In the genomic region with DNA sequence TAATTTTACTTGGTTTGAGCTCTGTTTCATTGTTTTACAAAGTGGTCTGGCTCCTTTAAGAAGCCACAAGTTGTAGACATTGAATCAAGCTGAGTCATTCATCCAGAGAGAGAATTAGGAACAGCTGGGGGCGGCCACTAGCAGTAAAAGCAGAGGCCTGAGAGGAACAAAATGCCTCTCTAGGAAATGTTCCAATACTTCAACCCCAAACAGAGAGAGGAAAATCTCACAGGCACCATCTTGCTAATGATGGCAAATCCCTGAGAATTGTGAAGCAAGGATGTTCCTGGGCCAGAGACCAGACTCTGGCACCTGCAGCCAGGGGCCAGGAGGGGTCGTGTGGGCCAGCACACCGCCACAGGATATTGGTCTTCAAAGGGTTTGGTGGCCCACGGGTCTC, we compare ENCODE assay signal across 9 cellular contexts. TPM values are rescaled to one million over a fixed set of nuclear protein-coding genes. Genes with fewer than 3 reads are reported as not detected.
DNase-seq lines count a peak whose midpoint lies in the region; ATAC-seq, FAIRE-seq and TF ChIP-seq lines count a peak whose summit lies in the region.
"Had no signal": no experiment of that assay in that cellular context is flagged by ENCODE, and none has a peak within 500 bp of the region (broad histone marks: within the 10 kb centered on the region; RNA-seq: fewer than 3 reads in every experiment).

No MANE protein-coding gene starts in this region.

- no peaks in the 10 kb centered on the region for H3K27me3 ChIP-seq in HepG2 (ENCODE audit: control insufficient read depth in 1 of 2, insufficient read depth in 2 of 2, low read length in 2 of 2)
- H3K27me3 ChIP-seq: neutrophil had no signal

- no peak for TF ChIP-seq EP300 in HepG2 (IDR thresholded peaks at IDR 0.05; ENCODE audit: low read depth in 2 of 2, low read length in 2 of 2)
- no peak for TF ChIP-seq EP300 in HepG2 (CRISPR knock-in tag; IDR thresholded peaks at IDR 0.05; ENCODE audit: borderline replicate concordance)

- intact Hi-C loops in HepG2 (cut with micrococcal nuclease; ENCODE audit: unreplicated experiment), result no loop called here

- no peak for FAIRE-seq in HepG2 (lab: Jason Lieb, UNC)

- H3K4me1 ChIP-seq in HepG2 (ENCODE audit: insufficient read depth, low read length), result peaks cover 14% of the 10 kb centered on the region; the same call in 1 of the 2 replicates

- H2AFZ ChIP-seq in HepG2 (ENCODE audit: low read length), result no peak overlapping the region

- WGBS in HepG2 (ENCODE audit: low lambda C conversion rate), result 57% methylated on average over 4 of the region's 4 CpGs

- no TSS peak for BruUV-seq in HepG2 (replicated peaks; lab: Mats Ljungman, UMichigan)

- no peak overlapping the region for H3K4me2 ChIP-seq in HepG2 (ENCODE audit: low read depth, low read length)

- in situ Hi-C loops in HepG2 (cut with HindIII; ENCODE audit: extremely low pct_ligation_motif_present, low pct_unique_long_range_greater_than_20kb), result no loop called here

- H3K36me3 ChIP-seq in HepG2 (replicated peaks in 1 of 2; ENCODE audit: control insufficient read depth in 1 of 2, insufficient read depth in 2 of 2, low read length in 2 of 2), result no peaks in the 10 kb centered on the region
- H3K36me3 ChIP-seq: neutrophil had no signal

- H3K9ac ChIP-seq in HepG2 (ENCODE audit: insufficient read depth, low read depth, low read length), result no peak overlapping the region

- TF ChIP-seq CTCF in AG09319 (IDR thresholded peaks at IDR 0.05; ENCODE audit: low read depth, low read length), result no peak
- TF ChIP-seq CTCF in HepG2 (CRISPR knock-in tag; IDR thresholded peaks at IDR 0.05), result no peak

- H3K27ac ChIP-seq in caudate nucleus (ENCODE audit: low read depth, low read length) (peak overlapping the region; percentile 49), HepG2 (ENCODE audit: extremely low read length, insufficient read depth, low read length) (no peak overlapping the region)
- H3K27ac ChIP-seq: neutrophil had no signal

- CTCF ChIA-PET in HepG2 (lab: Yijun Ruan, JAX; ENCODE audit: low intra/inter-chr PET ratio, low total read pairs), result no interaction called here

- no peaks in the 10 kb centered on the region for H3K9me3 ChIP-seq in HepG2 (ENCODE audit: low read length)
- H3K9me3 ChIP-seq: neutrophil had no signal

- no peaks in the 10 kb centered on the region for H3K79me2 ChIP-seq in HepG2 (ENCODE audit: insufficient read depth, low read length)

- H4K20me1 ChIP-seq in HepG2 (ENCODE audit: insufficient read depth, low read length), result no peaks in the 10 kb centered on the region

- TF ChIP-seq POLR2A in HepG2 (IDR thresholded peaks at IDR 0.05; ENCODE audit: insufficient read depth in 1 of 2, low read depth in 2 of 2, low read length in 2 of 2), result no peak

- DNase-seq in AG09319 (ENCODE audit: extremely low read depth, low read depth) (peak; percentile 67), LoVo (ENCODE audit: low spot score) (peak; percentile 15), caudate nucleus (lab: John Stamatoyannopoulos, UW) (peak in 32 of 61 donors; percentile 4 to 85 (median 32)), HepG2 (ENCODE audit: low spot score) (no peak), NCI-H510A treated with DMSO at 0.1 percent for 48 hours (lab: John Stamatoyannopoulos, UW) (no peak), germinal center (ENCODE audit: low spot score) (no peak)

- TF ChIP-seq RAD21 in HepG2 (CRISPR knock-in tag; IDR thresholded peaks at IDR 0.05), result no peak

- POLR2A ChIA-PET in HepG2 (lab: Yijun Ruan, JAX), result no interaction called here

- no peak overlapping the region for H3K4me3 ChIP-seq in HepG2 (replicated peaks in 1 of 3; ENCODE audit: insufficient read depth in 1 of 3, low read depth in 2 of 3, low read length in 3 of 3)

- ATAC-seq in HepG2, result no peak
- ATAC-seq in GM21786 (IDR thresholded peaks at IDR 0.05; ENCODE audit: unreplicated experiment), result no peak
- no peak for ATAC-seq in GM21723 (IDR thresholded peaks at IDR 0.05; ENCODE audit: unreplicated experiment)

TF ChIP-seq in HepG2, 621 proteins besides CTCF, POLR2A, EP300 and RAD21:
- 0 out of 2 replicates have a peak, but pooled peaks have one; percentile 33 for TF ChIP-seq NFE2 (CRISPR knock-in tag; IDR thresholded peaks at IDR 0.05)
- TF ChIP-seq NFE2L2 (IDR thresholded peaks at IDR 0.05; ENCODE audit: low read length), result peak; percentile 52; the same call in 1 of the 2 replicates
- TF ChIP-seq NFKBIZ (CRISPR knock-in tag; IDR thresholded peaks at IDR 0.05), result no peak

RNA-seq across cellular contexts. Expression of a gene that starts 26.5 kb away (rescaled TPM):
- 0.40 and 0.45 TPM in 2 replicates for total RNA-seq in HepG2 (2016; rRNA removed; fragmentation: Illumina TruSeq; extraction: Trizol)
- 0.09 and 0.10 TPM in 2 replicates for total RNA-seq in HepG2 (2016; cell fraction: cytosol; rRNA removed; fragmentation: Illumina TruSeq; extraction: Trizol; ENCODE audit: low read depth)
- total RNA-seq in HepG2 (2016; cell fraction: insoluble cytoplasmic fraction; rRNA removed; fragmentation: Illumina TruSeq; extraction: Trizol), result 0.46 and 0.52 TPM in 2 replicates
- 0.38 and 0.49 TPM in 2 replicates for total RNA-seq in HepG2 (2016; cell fraction: membrane; rRNA removed; fragmentation: Illumina TruSeq; extraction: Trizol)
- total RNA-seq in HepG2 (2016; cell fraction: nucleus; rRNA removed; fragmentation: Illumina TruSeq; extraction: Trizol), result 0.50 and 0.81 TPM in 2 replicates
- 0.18 and 0.26 TPM in 2 replicates for polyA plus RNA-seq in HepG2 (2011; rRNA removed)
- polyA plus RNA-seq in HepG2 (2011; cell fraction: cytosol; rRNA removed), result 0.21 and 0.23 TPM in 2 replicates
- 0.16 and 0.19 TPM in 2 replicates for polyA plus RNA-seq in HepG2 (2011; cell fraction: nucleus; rRNA removed)
- 0.17 and 0.28 TPM in 2 replicates for polyA plus RNA-seq in HepG2 (2012)
- polyA plus RNA-seq in HepG2 (2016; cell fraction: cytosol; fragmentation: Illumina TruSeq; extraction: Trizol; ENCODE audit: low read depth), result 0.12 TPM in 2 replicates
- polyA plus RNA-seq in HepG2 (2016; cell fraction: insoluble cytoplasmic fraction; fragmentation: Illumina TruSeq; extraction: Trizol; ENCODE audit: low read depth), result 0.41 and 0.48 TPM in 2 replicates
- 0.23 and 0.24 TPM in 2 replicates for polyA plus RNA-seq in HepG2 (2016; cell fraction: membrane; fragmentation: Illumina TruSeq; extraction: Trizol; ENCODE audit: low read depth)
- 0.51 and 0.52 TPM in 2 replicates for polyA plus RNA-seq in HepG2 (2016; cell fraction: nucleus; fragmentation: Illumina TruSeq; extraction: Trizol; ENCODE audit: insufficient read depth, low read depth)
- 0.48 TPM in 1 of 2 replicates, not detected in the other for polyA minus RNA-seq in HepG2 (2011; rRNA and poly(A)+ RNA removed; ENCODE audit: low replicate concordance)
- 0.30 TPM in 1 of 2 replicates, not detected in the other for polyA minus RNA-seq in HepG2 (2011; cell fraction: cytosol; rRNA and poly(A)+ RNA removed)
- 0.90 and 1.2 TPM in 2 replicates for polyA minus RNA-seq in HepG2 (2011; cell fraction: nucleus; rRNA and poly(A)+ RNA removed)

Comparison
In these comparisons a context has a peak if more than half of its experiments do, and no peak if none do; other contexts are left out.
1. DNase-seq: peak in AG09319 (single experiment), LoVo (single experiment) and caudate nucleus (32 of 61); none in HepG2 (single experiment), NCI-H510A treated with DMSO at 0.1 percent for 48 hours (single experiment) and germinal center (single experiment).